Comparison of ENCODE assay signal across 10 cellular contexts in genomic region chr7:76509931-76510877, GRCh38. TPM values are rescaled to one million over a fixed set of nuclear protein-coding genes. Genes with fewer than 3 reads are reported as not detected.
A peak's percentile ranks its signal among the peaks of the same experiment; 100 is the strongest.
DNase-seq lines count a peak whose midpoint lies in the region; ATAC-seq and TF ChIP-seq lines count a peak whose summit lies in the region.
"Had no signal": no experiment of that assay in that cellular context is flagged by ENCODE, and none has a peak within 500 bp of the region (broad histone marks: within the 10 kb centered on the region; RNA-seq: fewer than 3 reads in every experiment).

UPK3B (plus strand) TSS chr7:76510552; CDS start chr7:76510653, 101 bp downstream.

- H3K27ac Mint-ChIP-seq in nephron progenitor cell = no peak within 1 kb of the TSS

- H3K9me3 Mint-ChIP-seq in nephron progenitor cell = no peaks in the 10 kb centered on the region

- TF ChIP-seq EP300 in upper lobe of left lung (IDR thresholded peaks at IDR 0.05) = no peak

- H3K4me1 Mint-ChIP-seq in nephron progenitor cell = peaks cover 4% of the 10 kb centered on the region

- WGBS in upper lobe of left lung, 2 donors = 15 to 46% methylated on average over 6 to 14 of the region's 20 CpGs

- CTCF ChIA-PET in RWPE1 (lab: Yijun Ruan, JAX) = no interaction called here

- H3K27me3 ChIP-seq in cardiac muscle cell (no peaks in the 10 kb centered on the region), upper lobe of left lung (no peaks in the 10 kb centered on the region)
- H3K27me3 ChIP-seq: Peyer's patch had no signal

- intact Hi-C loops in cardiac septum (cut with DNase I) = loop anchor here (10.0 kb wide), 1 partner anchor 485 kb away; no protein-coding TSS in a partner anchor

- H3K4me1 ChIP-seq in cardiac muscle cell (ENCODE audit: low read depth) (peaks cover 3% of the 10 kb centered on the region), upper lobe of left lung (peaks cover 0 to 18% (median 13%) of the 10 kb centered on the region in 4 donors)

- POLR2A ChIA-PET in RWPE1 (lab: Yijun Ruan, JAX; ENCODE audit: low non-redundant PET) = no interaction called here

- peaks cover 4% of the 10 kb centered on the region for H3K36me3 Mint-ChIP-seq in nephron progenitor cell (ENCODE audit: low read depth)

- H3K9me3 ChIP-seq in cardiac muscle cell (ENCODE audit: low read depth) (no peaks in the 10 kb centered on the region), upper lobe of left lung (no peaks in the 10 kb centered on the region)
- H3K9me3 ChIP-seq: Peyer's patch had no signal

- H3K27me3 Mint-ChIP-seq in nephron progenitor cell (ENCODE audit: low read depth, poor library complexity) = no peaks in the 10 kb centered on the region

- DNase-seq in cardiac muscle cell (ENCODE audit: low read depth in 1 of 2, low spot score in 1 of 2) (peak; percentile 7 to 34), cardiac septum (ENCODE audit: low spot score) (no peak), RWPE1 (ENCODE audit: low spot score) (peak; percentile 60), iPS-NIHi11 (ENCODE audit: low spot score) (peak; percentile 81), upper lobe of left lung (peak; percentile 59 to 76), NCI-H1092 (lab: John Stamatoyannopoulos, UW) (no peak), nephron progenitor cell (no peak)
- DNase-seq: Peyer's patch had no signal

- no peak within 1 kb of the TSS for H3K4me3 Mint-ChIP-seq in nephron progenitor cell

- TF ChIP-seq POLR2A in upper lobe of left lung (IDR thresholded peaks at IDR 0.05) = peak in 1 of 4 donors; percentile 20

- H3K27ac ChIP-seq in cardiac muscle cell (peak within 1 kb of the TSS; percentile 54), RWPE1 (peak within 1 kb of the TSS; percentile 88), upper lobe of left lung (peak within 1 kb of the TSS in 2 of 4 donors; percentile 10 to 27)
- H3K27ac ChIP-seq: HL-60, Peyer's patch had no signal

- TF ChIP-seq CTCF in cardiac muscle cell (IDR thresholded peaks at IDR 0.05; ENCODE audit: low read depth, low read length) (no peak), RWPE1 (conservative IDR thresholded peaks at IDR 0.05; ENCODE audit: low read depth) (no peak; the same call in 1 of the 2 replicates), upper lobe of left lung (IDR thresholded peaks at IDR 0.05) (no peak), nephron progenitor cell (IDR thresholded peaks at IDR 0.05) (no peak)

- H3K36me3 ChIP-seq in cardiac muscle cell (no peaks in the 10 kb centered on the region), upper lobe of left lung (peaks cover 4 to 18% (median 9%) of the 10 kb centered on the region in 4 donors)

- peak; percentile 6 to 11 for ATAC-seq in upper lobe of left lung (ENCODE audit: low FRiP score in 2 of 2)
- ATAC-seq in GM21723 (IDR thresholded peaks at IDR 0.05; ENCODE audit: unreplicated experiment) = no peak

- H3K4me3 ChIP-seq in cardiac muscle cell (no peak within 1 kb of the TSS), upper lobe of left lung (peak within 1 kb of the TSS in 2 of 4 donors; percentile 7 to 31)

RNA-seq across cellular contexts. Expression of gene UPK3B, which starts in this region (rescaled TPM):
- total RNA-seq in cardiac muscle cell = 0.88 and 1.5 TPM in 2 replicates
- polyA plus RNA-seq in cardiac muscle cell = 0.42 and 0.78 TPM in 2 replicates
- 0.38 TPM for total RNA-seq in cardiac septum
- 100 to 1,000 TPM in 1 of 6 donors, 10 to 100 TPM in 5; 26.8 to 507 (median 51.0) TPM for total RNA-seq in upper lobe of left lung

Comparison
In these comparisons a context has a peak if more than half of its experiments do, and no peak if none do; other contexts are left out.
1. RNA of gene UPK3B (total RNA-seq): 26.8 to 507 TPM in upper lobe of left lung; 0.88 to 1.5 TPM in cardiac muscle cell and 0.38 TPM in cardiac septum (single experiment); every median in the first group is over 10 times any median in the second.
2. DNase-seq: peak in cardiac muscle cell (2 of 2), RWPE1 (single experiment), iPS-NIHi11 (single experiment) and upper lobe of left lung (2 of 2); none in cardiac septum (single experiment), NCI-H1092 (single experiment) and nephron progenitor cell (single experiment).